Comparison of ENCODE assay signal across 8 cellular contexts in genomic region chr1:110034040-110034450, GRCh38. TPM values are rescaled to one million over a fixed set of nuclear protein-coding genes. Genes with fewer than 3 reads are reported as not detected.
DNase-seq lines count a peak whose midpoint lies in the region; ATAC-seq, FAIRE-seq and TF ChIP-seq lines count a peak whose summit lies in the region.

No MANE protein-coding gene starts in this region.

- no peaks in the 10 kb centered on the region for H3K27me3 Mint-ChIP-seq in glutamatergic neuron (ENCODE audit: unreplicated experiment)

- H3K4me3 Mint-ChIP-seq in glutamatergic neuron (ENCODE audit: unreplicated experiment) = peak overlapping the region; percentile 90

- TF ChIP-seq POLR2A in erythroblast (IDR thresholded peaks at IDR 0.05; ENCODE audit: low read length) = no peak

- peaks cover 12% of the 10 kb centered on the region for H3K36me3 ChIP-seq in H7 (replicated peaks; ENCODE audit: control insufficient read depth, insufficient read depth, low read length)

- H3K27me3 ChIP-seq in H7 (ENCODE audit: control insufficient read depth, insufficient read depth, low read length) = no peaks in the 10 kb centered on the region

- DNase-seq in H7 (no peak), glutamatergic neuron (no peak), urothelium cell line (ENCODE audit: low spot score) (no peak), Kasumi-1 (lab: John Stamatoyannopoulos, UW) (no peak), erythroblast (lab: John Stamatoyannopoulos, UW) (no peak)

- H3K9me3 Mint-ChIP-seq in glutamatergic neuron (ENCODE audit: unreplicated experiment) = peaks cover 3% of the 10 kb centered on the region

- no peak for ATAC-seq in GM18511 (IDR thresholded peaks at IDR 0.05; ENCODE audit: unreplicated experiment)

- TF ChIP-seq CTCF in WI38 (IDR thresholded peaks at IDR 0.05; ENCODE audit: low read depth, low read length) = no peak
- TF ChIP-seq CTCF in glutamatergic neuron (IDR thresholded peaks at IDR 0.05; ENCODE audit: partially characterized antibody, unreplicated experiment) = no peak

- H3K4me1 Mint-ChIP-seq in glutamatergic neuron (ENCODE audit: low read depth, unreplicated experiment) = peaks cover 12% of the 10 kb centered on the region

- peak overlapping the region; percentile 11; the same call in 1 of the 2 replicates for H3K4me3 ChIP-seq in H7 (ENCODE audit: insufficient read depth, low read depth, low read length)
- peak overlapping the region; percentile 92 for H3K4me3 ChIP-seq in WI38 (ENCODE audit: low read depth, low read length)
- peak overlapping the region; percentile 72 to 100 (median 95) for H3K4me3 ChIP-seq in skin epidermis

- no peaks in the 10 kb centered on the region for H3K36me3 Mint-ChIP-seq in glutamatergic neuron (ENCODE audit: unreplicated experiment)

- H3K27ac ChIP-seq in skin epidermis = peak overlapping the region in 19 of 21 experiments; percentile 43 to 98 (median 93)

- FAIRE-seq in urothelium cell line (lab: Jason Lieb, UNC) = no peak

- peak overlapping the region; percentile 94 for H3K27ac Mint-ChIP-seq in glutamatergic neuron (ENCODE audit: unreplicated experiment)

RNA-seq across cellular contexts. Expression of gene STRIP1, which starts 0.4 kb away (rescaled TPM):
- 55.6 and 65.8 TPM in 2 replicates for total RNA-seq in H7 (2014; rRNA removed; shearing (Covaris generic))
- total RNA-seq in glutamatergic neuron (ENCODE audit: unreplicated experiment) = 90.2 TPM

RNA-seq across cellular contexts. Expression of gene ALX3, which starts 36.4 kb away (rescaled TPM):
- 0.35 TPM in 1 of 2 replicates, not detected in the other for total RNA-seq in H7 (2014; rRNA removed; shearing (Covaris generic))
- total RNA-seq in glutamatergic neuron (ENCODE audit: unreplicated experiment) = not detected

RNA-seq across cellular contexts. Expression of gene AHCYL1, which starts 49.5 kb away (rescaled TPM):
- total RNA-seq in H7 (2014; rRNA removed; shearing (Covaris generic)) = 49.1 and 54.3 TPM in 2 replicates
- total RNA-seq in glutamatergic neuron (ENCODE audit: unreplicated experiment) = 73.8 TPM

Comparison
In these comparisons a context has a peak if more than half of its experiments do, and no peak if none do; other contexts are left out.
1. H3K4me3 ChIP-seq: peak in every context shown above with its lines; median percentile 95 in skin epidermis; 92 in WI38; 11 in H7.